1 cellular context compared by ENCODE assay signal in the genomic region with DNA sequence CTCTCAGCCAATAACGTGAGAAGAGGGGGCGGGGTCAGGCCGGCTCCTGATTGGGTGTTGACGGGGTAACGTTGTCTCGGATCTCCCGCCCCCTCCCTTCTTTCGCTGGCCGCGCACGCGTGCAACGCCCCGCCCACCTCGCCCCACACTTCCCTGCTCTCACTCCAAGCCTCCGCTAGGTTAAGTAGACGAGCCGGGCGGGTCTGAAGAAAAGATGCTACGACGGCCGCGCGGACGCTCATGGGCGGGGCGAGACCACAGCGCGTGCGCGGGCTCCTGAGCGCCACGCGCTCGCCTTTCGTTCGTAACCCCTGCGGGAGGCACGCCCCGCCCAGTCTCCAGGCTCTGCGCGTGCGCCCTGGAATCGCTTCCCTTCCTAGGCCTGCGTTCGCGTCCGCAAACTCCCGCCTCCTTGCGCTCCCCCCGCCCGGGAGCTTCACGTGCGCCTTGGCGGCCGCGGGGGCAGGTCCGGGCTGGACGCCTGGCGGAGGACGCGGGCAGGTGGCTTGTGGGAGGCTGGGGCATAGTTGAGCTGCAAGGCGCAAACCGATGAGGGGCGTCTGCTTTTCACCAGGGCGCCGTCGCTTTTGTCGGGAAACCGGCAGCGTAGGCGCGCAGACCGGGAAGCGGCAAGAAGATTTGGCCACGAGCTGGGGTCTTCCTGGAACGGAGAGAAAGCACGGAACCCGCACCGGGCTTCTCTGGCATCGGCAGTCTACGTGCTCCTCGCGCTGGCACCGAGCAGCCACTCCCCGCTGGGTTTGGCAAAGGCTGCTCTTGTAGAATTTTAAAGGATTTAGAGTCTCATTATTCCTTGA.
TF ChIP-seq lines count a peak whose summit lies in the region.

No MANE protein-coding gene starts in this region.

TF ChIP-seq in H1, 55 proteins besides CTCF, POLR2A, EP300 and RAD21:
- TF ChIP-seq JUN (IDR thresholded peaks at IDR 0.05; ENCODE audit: low read depth, low read length) (no peak), YY1 (IDR thresholded peaks at IDR 0.05; ENCODE audit: low read depth, low read length) (no peak), NRF1 (IDR thresholded peaks at IDR 0.05; ENCODE audit: low read depth, low read length) (peak; percentile 90), GABPA (IDR thresholded peaks at IDR 0.05; ENCODE audit: borderline replicate concordance, insufficient read depth, low read length) (no peak), SAP30 (IDR thresholded peaks at IDR 0.05; ENCODE audit: insufficient read depth, insufficient replicate concordance, low read length) (no peak), PHF8 (conservative IDR thresholded peaks at IDR 0.05; ENCODE audit: low read depth, low read length) (peak; percentile 87), CEBPB (IDR thresholded peaks at IDR 0.05; ENCODE audit: low read depth, low read length) (no peak), RBBP5 (IDR thresholded peaks at IDR 0.05; ENCODE audit: borderline replicate concordance, low read depth, low read length) (peak; percentile 76; the same call in 1 of the 2 replicates), EGR1 (IDR thresholded peaks at IDR 0.05; ENCODE audit: borderline replicate concordance, low read depth, low read length) (peak; percentile 36; the same call in 1 of the 2 replicates), HDAC2 (IDR thresholded peaks at IDR 0.05; ENCODE audit: borderline replicate concordance in 1 of 2, low read depth in 2 of 2, low read length in 2 of 2) (peak in 1 of 2 experiments; percentile 35; a peak in 1 of 4 replicates), SIRT6 (IDR thresholded peaks at IDR 0.05; ENCODE audit: low read length) (no peak), KDM5A (IDR thresholded peaks at IDR 0.05; ENCODE audit: low read length) (no peak), TAF1 (IDR thresholded peaks at IDR 0.05; ENCODE audit: low read depth, low read length) (peak; percentile 75), CTBP2 (IDR thresholded peaks at IDR 0.05; ENCODE audit: borderline replicate concordance, insufficient read depth, insufficient read length, low read length) (peak; percentile 36), TEAD4 (IDR thresholded peaks at IDR 0.05; ENCODE audit: low read depth, low read length) (0 out of 2 replicates have a peak, but pooled peaks have one; percentile 22), KDM4A (IDR thresholded peaks at IDR 0.05; ENCODE audit: low read depth, low read length, severe bottlenecking) (no peak), ZNF274 (IDR thresholded peaks at IDR 0.05; ENCODE audit: borderline replicate concordance, extremely low read depth, low read length) (no peak), TBP (IDR thresholded peaks at IDR 0.05; ENCODE audit: low read depth, low read length) (peak; percentile 50), JUND (IDR thresholded peaks at IDR 0.05; ENCODE audit: low read length) (no peak), SP1 (IDR thresholded peaks at IDR 0.05; ENCODE audit: low read depth, low read length) (peak; percentile 61), GTF2F1 (IDR thresholded peaks at IDR 0.05; ENCODE audit: borderline replicate concordance, low read depth, low read length) (no peak), HDAC6 (IDR thresholded peaks at IDR 0.05; ENCODE audit: low read depth, low read length) (no peak), RXRA (IDR thresholded peaks at IDR 0.05; ENCODE audit: insufficient read depth, low read depth, low read length) (no peak), NANOG (IDR thresholded peaks at IDR 0.05; ENCODE audit: insufficient read depth, low read depth, low read length, poor library complexity, severe bottlenecking) (no peak), EZH2 (IDR thresholded peaks at IDR 0.05; ENCODE audit: low read depth, low read length, severe bottlenecking) (no peak), BRCA1 (IDR thresholded peaks at IDR 0.05; ENCODE audit: low read depth, low read length) (no peak), RFX5 (IDR thresholded peaks at IDR 0.05; ENCODE audit: borderline replicate concordance, low read depth, low read length) (no peak), SIN3A (conservative IDR thresholded peaks at IDR 0.05 in 1 of 2, IDR thresholded peaks at IDR 0.05 in 1 of 2; ENCODE audit: low read depth in 1 of 2, low read length in 2 of 2) (peak in 1 of 2 experiments; percentile 80; a peak in 1 of 4 replicates), RNF2 (IDR thresholded peaks at IDR 0.05; ENCODE audit: borderline replicate concordance, low read depth, low read length, missing control alignments, poor library complexity, severe bottlenecking) (no peak), SRF (IDR thresholded peaks at IDR 0.05; ENCODE audit: low read depth, low read length) (no peak), CBX8 (IDR thresholded peaks at IDR 0.05; ENCODE audit: borderline replicate concordance, low read depth, low read length) (no peak), KDM1A (IDR thresholded peaks at IDR 0.05; ENCODE audit: borderline replicate concordance, low read length) (no peak), SUZ12 (IDR thresholded peaks at IDR 0.05; ENCODE audit: low read length) (no peak), ASH2L (IDR thresholded peaks at IDR 0.05; ENCODE audit: low read length) (peak; percentile 91), CHD1 (IDR thresholded peaks at IDR 0.05; ENCODE audit: low read depth, low read length) (no peak), POLR2AphosphoS5 (IDR thresholded peaks at IDR 0.05; ENCODE audit: low read depth, low read length) (peak; percentile 68), TCF12 (IDR thresholded peaks at IDR 0.05; ENCODE audit: low read depth, low read length) (no peak), SIX5 (IDR thresholded peaks at IDR 0.05; ENCODE audit: low read depth, low read length) (no peak), MAFK (IDR thresholded peaks at IDR 0.05; ENCODE audit: low read depth, low read length) (no peak), POU5F1 (IDR thresholded peaks at IDR 0.05; ENCODE audit: low read depth, low read length) (no peak), FOSL1 (IDR thresholded peaks at IDR 0.05; ENCODE audit: insufficient read depth, low read depth, low read length) (0 out of 2 replicates have a peak, but pooled peaks have one; percentile 48), CBX5 (IDR thresholded peaks at IDR 0.05; ENCODE audit: low read depth, low read length) (no peak), SP2 (IDR thresholded peaks at IDR 0.05; ENCODE audit: low read length) (no peak), SP4 (IDR thresholded peaks at IDR 0.05; ENCODE audit: low read length) (peak; percentile 83; the same call in 1 of the 2 replicates), BCL11A (IDR thresholded peaks at IDR 0.05; ENCODE audit: low read depth in 2 of 2, low read length in 2 of 2) (no peak), TAF7 (optimal IDR thresholded peaks at IDR 0.05; ENCODE audit: borderline replicate concordance, low read depth, low read length) (peak; percentile 67), CHD2 (IDR thresholded peaks at IDR 0.05; ENCODE audit: low read length) (no peak), BACH1 (IDR thresholded peaks at IDR 0.05; ENCODE audit: low read length) (peak; percentile 51; the same call in 1 of the 2 replicates), CREB1 (IDR thresholded peaks at IDR 0.05) (peak; percentile 47)
- TF ChIP-seq, protein P1, sequence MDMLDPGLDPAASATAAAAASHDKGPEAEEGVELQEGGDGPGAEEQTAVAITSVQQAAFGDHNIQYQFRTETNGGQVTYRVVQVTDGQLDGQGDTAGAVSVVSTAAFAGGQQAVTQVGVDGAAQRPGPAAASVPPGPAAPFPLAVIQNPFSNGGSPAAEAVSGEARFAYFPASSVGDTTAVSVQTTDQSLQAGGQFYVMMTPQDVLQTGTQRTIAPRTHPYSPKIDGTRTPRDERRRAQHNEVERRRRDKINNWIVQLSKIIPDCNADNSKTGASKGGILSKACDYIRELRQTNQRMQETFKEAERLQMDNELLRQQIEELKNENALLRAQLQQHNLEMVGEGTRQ (IDR thresholded peaks at IDR 0.05; ENCODE audit: low read length): peak; percentile 67
- TF ChIP-seq, protein P2, sequence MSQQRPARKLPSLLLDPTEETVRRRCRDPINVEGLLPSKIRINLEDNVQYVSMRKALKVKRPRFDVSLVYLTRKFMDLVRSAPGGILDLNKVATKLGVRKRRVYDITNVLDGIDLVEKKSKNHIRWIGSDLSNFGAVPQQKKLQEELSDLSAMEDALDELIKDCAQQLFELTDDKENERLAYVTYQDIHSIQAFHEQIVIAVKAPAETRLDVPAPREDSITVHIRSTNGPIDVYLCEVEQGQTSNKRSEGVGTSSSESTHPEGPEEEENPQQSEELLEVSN (IDR thresholded peaks at IDR 0.05): peak; percentile 99
- TF ChIP-seq, protein P3, sequence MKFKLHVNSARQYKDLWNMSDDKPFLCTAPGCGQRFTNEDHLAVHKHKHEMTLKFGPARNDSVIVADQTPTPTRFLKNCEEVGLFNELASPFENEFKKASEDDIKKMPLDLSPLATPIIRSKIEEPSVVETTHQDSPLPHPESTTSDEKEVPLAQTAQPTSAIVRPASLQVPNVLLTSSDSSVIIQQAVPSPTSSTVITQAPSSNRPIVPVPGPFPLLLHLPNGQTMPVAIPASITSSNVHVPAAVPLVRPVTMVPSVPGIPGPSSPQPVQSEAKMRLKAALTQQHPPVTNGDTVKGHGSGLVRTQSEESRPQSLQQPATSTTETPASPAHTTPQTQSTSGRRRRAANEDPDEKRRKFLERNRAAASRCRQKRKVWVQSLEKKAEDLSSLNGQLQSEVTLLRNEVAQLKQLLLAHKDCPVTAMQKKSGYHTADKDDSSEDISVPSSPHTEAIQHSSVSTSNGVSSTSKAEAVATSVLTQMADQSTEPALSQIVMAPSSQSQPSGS (IDR thresholded peaks at IDR 0.05; ENCODE audit: low read length): no peak
- TF ChIP-seq, protein P4, sequence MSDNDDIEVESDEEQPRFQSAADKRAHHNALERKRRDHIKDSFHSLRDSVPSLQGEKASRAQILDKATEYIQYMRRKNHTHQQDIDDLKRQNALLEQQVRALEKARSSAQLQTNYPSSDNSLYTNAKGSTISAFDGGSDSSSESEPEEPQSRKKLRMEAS (IDR thresholded peaks at IDR 0.05): peak; percentile 99
- TF ChIP-seq, protein P5, sequence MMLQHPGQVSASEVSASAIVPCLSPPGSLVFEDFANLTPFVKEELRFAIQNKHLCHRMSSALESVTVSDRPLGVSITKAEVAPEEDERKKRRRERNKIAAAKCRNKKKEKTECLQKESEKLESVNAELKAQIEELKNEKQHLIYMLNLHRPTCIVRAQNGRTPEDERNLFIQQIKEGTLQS (IDR thresholded peaks at IDR 0.05; ENCODE audit: insufficient read depth, low read depth, low read length): peak; percentile 12; the same call in 1 of the 2 replicates
- TF ChIP-seq, protein P6, sequence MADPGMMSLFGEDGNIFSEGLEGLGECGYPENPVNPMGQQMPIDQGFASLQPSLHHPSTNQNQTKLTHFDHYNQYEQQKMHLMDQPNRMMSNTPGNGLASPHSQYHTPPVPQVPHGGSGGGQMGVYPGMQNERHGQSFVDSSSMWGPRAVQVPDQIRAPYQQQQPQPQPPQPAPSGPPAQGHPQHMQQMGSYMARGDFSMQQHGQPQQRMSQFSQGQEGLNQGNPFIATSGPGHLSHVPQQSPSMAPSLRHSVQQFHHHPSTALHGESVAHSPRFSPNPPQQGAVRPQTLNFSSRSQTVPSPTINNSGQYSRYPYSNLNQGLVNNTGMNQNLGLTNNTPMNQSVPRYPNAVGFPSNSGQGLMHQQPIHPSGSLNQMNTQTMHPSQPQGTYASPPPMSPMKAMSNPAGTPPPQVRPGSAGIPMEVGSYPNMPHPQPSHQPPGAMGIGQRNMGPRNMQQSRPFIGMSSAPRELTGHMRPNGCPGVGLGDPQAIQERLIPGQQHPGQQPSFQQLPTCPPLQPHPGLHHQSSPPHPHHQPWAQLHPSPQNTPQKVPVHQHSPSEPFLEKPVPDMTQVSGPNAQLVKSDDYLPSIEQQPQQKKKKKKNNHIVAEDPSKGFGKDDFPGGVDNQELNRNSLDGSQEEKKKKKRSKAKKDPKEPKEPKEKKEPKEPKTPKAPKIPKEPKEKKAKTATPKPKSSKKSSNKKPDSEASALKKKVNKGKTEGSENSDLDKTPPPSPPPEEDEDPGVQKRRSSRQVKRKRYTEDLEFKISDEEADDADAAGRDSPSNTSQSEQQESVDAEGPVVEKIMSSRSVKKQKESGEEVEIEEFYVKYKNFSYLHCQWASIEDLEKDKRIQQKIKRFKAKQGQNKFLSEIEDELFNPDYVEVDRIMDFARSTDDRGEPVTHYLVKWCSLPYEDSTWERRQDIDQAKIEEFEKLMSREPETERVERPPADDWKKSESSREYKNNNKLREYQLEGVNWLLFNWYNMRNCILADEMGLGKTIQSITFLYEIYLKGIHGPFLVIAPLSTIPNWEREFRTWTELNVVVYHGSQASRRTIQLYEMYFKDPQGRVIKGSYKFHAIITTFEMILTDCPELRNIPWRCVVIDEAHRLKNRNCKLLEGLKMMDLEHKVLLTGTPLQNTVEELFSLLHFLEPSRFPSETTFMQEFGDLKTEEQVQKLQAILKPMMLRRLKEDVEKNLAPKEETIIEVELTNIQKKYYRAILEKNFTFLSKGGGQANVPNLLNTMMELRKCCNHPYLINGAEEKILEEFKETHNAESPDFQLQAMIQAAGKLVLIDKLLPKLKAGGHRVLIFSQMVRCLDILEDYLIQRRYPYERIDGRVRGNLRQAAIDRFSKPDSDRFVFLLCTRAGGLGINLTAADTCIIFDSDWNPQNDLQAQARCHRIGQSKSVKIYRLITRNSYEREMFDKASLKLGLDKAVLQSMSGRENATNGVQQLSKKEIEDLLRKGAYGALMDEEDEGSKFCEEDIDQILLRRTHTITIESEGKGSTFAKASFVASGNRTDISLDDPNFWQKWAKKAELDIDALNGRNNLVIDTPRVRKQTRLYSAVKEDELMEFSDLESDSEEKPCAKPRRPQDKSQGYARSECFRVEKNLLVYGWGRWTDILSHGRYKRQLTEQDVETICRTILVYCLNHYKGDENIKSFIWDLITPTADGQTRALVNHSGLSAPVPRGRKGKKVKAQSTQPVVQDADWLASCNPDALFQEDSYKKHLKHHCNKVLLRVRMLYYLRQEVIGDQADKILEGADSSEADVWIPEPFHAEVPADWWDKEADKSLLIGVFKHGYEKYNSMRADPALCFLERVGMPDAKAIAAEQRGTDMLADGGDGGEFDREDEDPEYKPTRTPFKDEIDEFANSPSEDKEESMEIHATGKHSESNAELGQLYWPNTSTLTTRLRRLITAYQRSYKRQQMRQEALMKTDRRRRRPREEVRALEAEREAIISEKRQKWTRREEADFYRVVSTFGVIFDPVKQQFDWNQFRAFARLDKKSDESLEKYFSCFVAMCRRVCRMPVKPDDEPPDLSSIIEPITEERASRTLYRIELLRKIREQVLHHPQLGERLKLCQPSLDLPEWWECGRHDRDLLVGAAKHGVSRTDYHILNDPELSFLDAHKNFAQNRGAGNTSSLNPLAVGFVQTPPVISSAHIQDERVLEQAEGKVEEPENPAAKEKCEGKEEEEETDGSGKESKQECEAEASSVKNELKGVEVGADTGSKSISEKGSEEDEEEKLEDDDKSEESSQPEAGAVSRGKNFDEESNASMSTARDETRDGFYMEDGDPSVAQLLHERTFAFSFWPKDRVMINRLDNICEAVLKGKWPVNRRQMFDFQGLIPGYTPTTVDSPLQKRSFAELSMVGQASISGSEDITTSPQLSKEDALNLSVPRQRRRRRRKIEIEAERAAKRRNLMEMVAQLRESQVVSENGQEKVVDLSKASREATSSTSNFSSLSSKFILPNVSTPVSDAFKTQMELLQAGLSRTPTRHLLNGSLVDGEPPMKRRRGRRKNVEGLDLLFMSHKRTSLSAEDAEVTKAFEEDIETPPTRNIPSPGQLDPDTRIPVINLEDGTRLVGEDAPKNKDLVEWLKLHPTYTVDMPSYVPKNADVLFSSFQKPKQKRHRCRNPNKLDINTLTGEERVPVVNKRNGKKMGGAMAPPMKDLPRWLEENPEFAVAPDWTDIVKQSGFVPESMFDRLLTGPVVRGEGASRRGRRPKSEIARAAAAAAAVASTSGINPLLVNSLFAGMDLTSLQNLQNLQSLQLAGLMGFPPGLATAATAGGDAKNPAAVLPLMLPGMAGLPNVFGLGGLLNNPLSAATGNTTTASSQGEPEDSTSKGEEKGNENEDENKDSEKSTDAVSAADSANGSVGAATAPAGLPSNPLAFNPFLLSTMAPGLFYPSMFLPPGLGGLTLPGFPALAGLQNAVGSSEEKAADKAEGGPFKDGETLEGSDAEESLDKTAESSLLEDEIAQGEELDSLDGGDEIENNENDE (IDR thresholded peaks at IDR 0.05; ENCODE audit: insufficient replicate concordance, low read length): no peak
